Comparison of ENCODE assay signal across 14 cellular contexts in the genomic region with DNA sequence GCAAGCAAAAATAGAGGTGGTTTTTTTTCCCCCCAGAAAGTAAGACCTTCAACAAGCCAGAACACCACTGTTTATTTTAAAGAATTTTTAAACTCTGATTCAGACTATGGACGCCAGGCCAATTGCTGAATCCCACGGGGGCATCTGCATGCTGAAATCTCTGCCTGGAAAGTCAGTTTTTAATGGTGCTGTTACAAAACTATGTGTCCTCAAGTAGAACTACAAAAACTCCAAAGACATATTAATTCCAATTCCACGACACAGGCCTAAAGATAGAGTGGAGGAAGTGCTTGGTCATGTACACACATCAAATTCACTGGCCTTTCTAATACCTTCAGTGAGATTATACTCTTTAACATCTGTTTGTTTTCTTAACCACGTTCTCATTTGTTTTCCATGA.
DNase-seq lines count a peak whose midpoint lies in the region; ATAC-seq lines count a peak whose summit lies in the region.
"Had no signal": no experiment of that assay in that cellular context is flagged by ENCODE, and none has a peak within 500 bp of the region (broad histone marks: within the 10 kb centered on the region; RNA-seq: fewer than 3 reads in every experiment).

No MANE protein-coding gene starts in this region.

- in situ Hi-C loops in Caki2 (cut with HindIII; ENCODE audit: low pct_unique_long_range_greater_than_20kb, low sequenced_read_pairs), result no loop called here

- intact Hi-C loops in cardiac septum (cut with DNase I), result loop anchor here (10.0 kb wide), 3 partner anchors 235 to 575 kb away; no protein-coding TSS in a partner anchor
- intact Hi-C loops in sciatic nerve (cut with DNase I), result no loop called here

- H3K9me3 ChIP-seq in SJSA1 (replicated peaks), result no peaks in the 10 kb centered on the region

- no peaks in the 10 kb centered on the region for H3K27me3 ChIP-seq in SJSA1 (replicated peaks)

- H3K27ac ChIP-seq in SJSA1, result peak overlapping the region; percentile 58

- DNase-seq in Caki2 (ENCODE audit: low read depth) (peak; percentile 53), SJSA1 (ENCODE audit: low read depth in 1 of 2, low spot score in 2 of 2) (peak in 1 of 2 experiments; percentile 68), cardiac septum (ENCODE audit: low spot score) (peak; percentile 80), sciatic nerve (ENCODE audit: low spot score) (peak; percentile 81), A172 (ENCODE audit: low spot score) (no peak)
- DNase-seq: DMS79; effector CD4-positive, alpha-beta T cell; NCI-H2171 treated with DMSO at 0.1 percent for 48 hours; SHP77 had no signal

- H3K36me3 ChIP-seq in SJSA1, result no peaks in the 10 kb centered on the region

- no peak overlapping the region for H3K4me3 ChIP-seq in SJSA1
- H3K4me3 ChIP-seq: skin epidermis had no signal

- H3K4me1 ChIP-seq in SJSA1 (replicated peaks), result peaks cover 20% of the 10 kb centered on the region

- peak; percentile 72 for ATAC-seq in sciatic nerve
- no peak for ATAC-seq in GM21390 (IDR thresholded peaks at IDR 0.05; ENCODE audit: unreplicated experiment)
- ATAC-seq in GM21447 (IDR thresholded peaks at IDR 0.05; ENCODE audit: unreplicated experiment), result no peak
- no peak for ATAC-seq in HG02852 (IDR thresholded peaks at IDR 0.05; ENCODE audit: unreplicated experiment)
- ATAC-seq: stimulated activated memory B cell treated with anti-CD40 and anti-IgM and Interleukin-4, amounts not matched to agents 10 μg/mL and 1 μg/mL and 100 μg/mL, for 72 hours had no signal
